7 cellular contexts compared by ENCODE assay signal in the genomic region with DNA sequence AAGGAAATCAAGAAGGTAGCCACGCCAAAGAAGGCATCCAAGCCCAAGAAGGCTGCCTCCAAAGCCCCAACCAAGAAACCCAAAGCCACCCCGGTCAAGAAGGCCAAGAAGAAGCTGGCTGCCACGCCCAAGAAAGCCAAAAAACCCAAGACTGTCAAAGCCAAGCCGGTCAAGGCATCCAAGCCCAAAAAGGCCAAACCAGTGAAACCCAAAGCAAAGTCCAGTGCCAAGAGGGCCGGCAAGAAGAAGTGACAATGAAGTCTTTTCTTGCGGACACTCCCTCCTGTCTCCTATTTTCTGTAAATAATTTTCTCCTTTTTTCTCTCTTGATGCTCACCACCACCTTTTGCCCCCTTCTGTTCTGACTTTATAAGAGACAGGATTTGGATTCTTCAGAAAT. TPM values are rescaled to one million over a fixed set of nuclear protein-coding genes. Genes with fewer than 3 reads are reported as not detected.
DNase-seq lines count a peak whose midpoint lies in the region; ATAC-seq and TF ChIP-seq lines count a peak whose summit lies in the region.
"Had no signal": no experiment of that assay in that cellular context is flagged by ENCODE, and none has a peak within 500 bp of the region (broad histone marks: within the 10 kb centered on the region; RNA-seq: fewer than 3 reads in every experiment).

No MANE protein-coding gene starts in this region.

- H3K9me3 ChIP-seq in heart right ventricle, result no peaks in the 10 kb centered on the region

- ATAC-seq in heart right ventricle (no peak), left cardiac atrium (no peak), GM19467 (IDR thresholded peaks at IDR 0.05; ENCODE audit: unreplicated experiment) (no peak)

- H3K4me3 ChIP-seq in heart right ventricle, result peak overlapping the region; percentile 54 to 85 (median 71)

- H3K36me3 ChIP-seq in heart right ventricle, result no peaks in the 10 kb centered on the region

- no peak for DNase-seq in heart right ventricle
- DNase-seq in left cardiac atrium, result no peak
- DNase-seq in AG08395 (ENCODE audit: low spot score), result no peak
- no peak for DNase-seq in SHP77 treated with DMSO at 0.1 percent for 48 hours (lab: John Stamatoyannopoulos, UW)

- intact Hi-C loops in heart right ventricle (cut with DNase I), result loop anchor here in 3 of 10 donors (5.0 to 10.0 kb wide), 2 partner anchors 46 to 51 kb away; no protein-coding TSS in a partner anchor
- intact Hi-C loops in left cardiac atrium (cut with DNase I), result no loop called here

- TF ChIP-seq CTCF in heart right ventricle (IDR thresholded peaks at IDR 0.05), result no peak

- peak overlapping the region; percentile 83 to 96 (median 92) for H3K27ac ChIP-seq in heart right ventricle
- peak overlapping the region; percentile 77 for H3K27ac ChIP-seq in layer of hippocampus (ENCODE audit: low read depth, low read length)

- H3K4me1 ChIP-seq in heart right ventricle, result peaks cover 8 to 67% (median 42%) of the 10 kb centered on the region in 9 donors

- H3K27me3 ChIP-seq in heart right ventricle, result peaks cover 0 to 34% (median 0%) of the 10 kb centered on the region in 7 donors
- no peaks in the 10 kb centered on the region for H3K27me3 ChIP-seq in layer of hippocampus (ENCODE audit: control insufficient read depth, insufficient read depth, low read length)

- 29 to 35% methylated on average over 6 of the region's 6 CpGs for WGBS in heart right ventricle, 2 donors

RNA-seq across cellular contexts. Expression of a gene that starts 1.9 kb away (rescaled TPM):
- 10 to 100 TPM; 26.7 to 47.8 (median 41.5) TPM for total RNA-seq in heart right ventricle
- polyA plus RNA-seq in heart right ventricle, result 10 to 100 TPM; 29.4 to 63.0 TPM
- total RNA-seq in left cardiac atrium, result 10 to 100 TPM; 16.7 to 19.0 TPM

RNA-seq across cellular contexts. Expression of a gene that starts 17.3 kb away (rescaled TPM):
- not detected for total RNA-seq in heart right ventricle
- under 1 TPM in 1 of 2 donors, not detected in 1; 0.03 TPM for polyA plus RNA-seq in heart right ventricle
- total RNA-seq in left cardiac atrium, result not detected
- total RNA-seq: Daoy had no signal

RNA-seq across cellular contexts. Expression of a gene that starts 38.3 kb away (rescaled TPM):
- total RNA-seq in heart right ventricle (10 to 100 TPM; 11.2 to 21.5 (median 14.4) TPM), left cardiac atrium (10 to 100 TPM in 1 of 2 donors, 1 to 10 TPM in 1; 9.9 to 12.8 TPM)
- polyA plus RNA-seq in heart right ventricle, result 10 to 100 TPM; 17.4 to 19.4 TPM

RNA-seq across cellular contexts. Expression of a gene that starts 43.3 kb away (rescaled TPM):
- total RNA-seq in heart right ventricle (100 to 1,000 TPM; 304 to 489 (median 445) TPM), left cardiac atrium (100 to 1,000 TPM; 282 to 298 TPM)
- 100 to 1,000 TPM; 135 to 250 TPM for polyA plus RNA-seq in heart right ventricle
